ENCODE assay signal across 8 cellular contexts in genomic region chr14:51093371-51094281, GRCh38. TPM values are rescaled to one million over a fixed set of nuclear protein-coding genes. Genes with fewer than 3 reads are reported as not detected.
DNase-seq lines count a peak whose midpoint lies in the region; ATAC-seq and TF ChIP-seq lines count a peak whose summit lies in the region.

No MANE protein-coding gene starts in this region.

- H3K27me3 ChIP-seq in A673 (replicated peaks; ENCODE audit: insufficient read depth, low read depth, low read length, poor library complexity) = no peaks in the 10 kb centered on the region

- DNase-seq in A673 (ENCODE audit: low spot score) (peak; percentile 69), HFFc6 (no peak), NOMO-1 treated with dmso at 0.1 percent for 144 hours (lab: John Stamatoyannopoulos, UW; ENCODE audit: unreplicated experiment) (peak; percentile 18), hippocampal formation (lab: John Stamatoyannopoulos, UW) (peak; percentile 58 to 73), sciatic nerve (ENCODE audit: low spot score) (peak; percentile 64)
- peak; percentile 60 for DNase-seq in activated naive CD4-positive, alpha-beta T cell treated with anti-CD3 and anti-CD28 coated beads, Interleukin-2, amount 50 U/mL, for 16 hours

- H3K4me3 Mint-ChIP-seq in HFFc6 = no peak overlapping the region

- TF ChIP-seq CTCF in A673 (conservative IDR thresholded peaks at IDR 0.05; ENCODE audit: low read depth, low read length) = peak; percentile 73
- TF ChIP-seq CTCF in HFFc6 (IDR thresholded peaks at IDR 0.05) = peak; percentile 18; the same call in 1 of the 2 replicates

- intact Hi-C loops in A673 (cut with micrococcal nuclease; ENCODE audit: unreplicated experiment) = loop anchor here (10.0 kb wide), 1 partner anchor 139 kb away; no protein-coding TSS in a partner anchor
- intact Hi-C loops in sciatic nerve (cut with DNase I) = no loop called here

- H3K4me3 ChIP-seq in A673 (ENCODE audit: low read depth, low read length, poor library complexity, severe bottlenecking) = peak overlapping the region; percentile 69

- no peaks in the 10 kb centered on the region for H3K9me3 Mint-ChIP-seq in HFFc6

- H3K27ac Mint-ChIP-seq in HFFc6 = no peak overlapping the region

- CTCF ChIA-PET in A673 (lab: Charles Lee) = interaction anchor here (0.8 kb wide), 1 partner anchor 126 kb away, joined by 9 read pairs; no protein-coding TSS in a partner anchor

- peak; percentile 1 for ATAC-seq in sciatic nerve
- ATAC-seq in GM19351 (IDR thresholded peaks at IDR 0.05; ENCODE audit: unreplicated experiment) = no peak
- ATAC-seq in HG02938 (IDR thresholded peaks at IDR 0.05; ENCODE audit: unreplicated experiment) = no peak

- BruUV-seq in A673 (replicated peaks; lab: Mats Ljungman, UMichigan) = no TSS peak

- peaks cover 14% of the 10 kb centered on the region for H3K4me1 ChIP-seq in A673 (ENCODE audit: insufficient read depth, low read length, poor library complexity, severe bottlenecking)

- no peak overlapping the region for H3K27ac ChIP-seq in A673 (ENCODE audit: low read depth, low read length, poor library complexity, severe bottlenecking)

- H3K9me3 ChIP-seq in A673 (ENCODE audit: low read depth, low read length, poor library complexity, severe bottlenecking) = no peaks in the 10 kb centered on the region

- H3K27me3 Mint-ChIP-seq in HFFc6 (ENCODE audit: insufficient read depth) = peaks cover 24% of the 10 kb centered on the region

- H3K4me1 Mint-ChIP-seq in HFFc6 (ENCODE audit: low read depth) = peaks cover 6% of the 10 kb centered on the region; the same call in 1 of the 2 replicates

- no peaks in the 10 kb centered on the region for H3K36me3 ChIP-seq in A673 (ENCODE audit: insufficient read depth, low read length, poor library complexity, severe bottlenecking)

- H3K36me3 Mint-ChIP-seq in HFFc6 (ENCODE audit: low read depth) = no peaks in the 10 kb centered on the region

- POLR2A ChIA-PET in A673 (lab: Charles Lee; ENCODE audit: low non-redundant PET) = no interaction called here

RNA-seq across cellular contexts. Expression of gene TRIM9, which starts 1.3 kb away (rescaled TPM):
- 6.8 and 9.8 TPM in 2 replicates for total RNA-seq in A673 (2021)
- total RNA-seq in HFFc6 (2021; fragmentation: NEBNext Ultra II Directional; extraction: Animal tissue kit (Norgen Biotek cat#: 25700)) = under 1 TPM in 1 of 6 experiments, not detected in 5; 0.05 TPM
- 5.4 TPM for total RNA-seq in sciatic nerve
